ENCODE assay signal across 10 cellular contexts in genomic region chr16:2535644-2536021, GRCh38. TPM values are rescaled to one million over a fixed set of nuclear protein-coding genes. Genes with fewer than 3 reads are reported as not detected.
A peak's percentile ranks its signal among the peaks of the same experiment; 100 is the strongest.
DNase-seq lines count a peak whose midpoint lies in the region; ATAC-seq lines count a peak whose summit lies in the region.
"Had no signal": no experiment of that assay in that cellular context is flagged by ENCODE, and none has a peak within 500 bp of the region (broad histone marks: within the 10 kb centered on the region; RNA-seq: fewer than 3 reads in every experiment).

No MANE protein-coding gene starts in this region.

- peak overlapping the region in 1 of 5 donors; percentile 25 for H3K4me3 ChIP-seq in subcutaneous abdominal adipose tissue (ENCODE audit: low read depth in 1 of 5, low read length in 5 of 5)

- peaks cover 42 to 47% (median 46%) of the 10 kb centered on the region in 3 donors for H3K4me1 Mint-ChIP-seq in T-cell
- H3K4me1 Mint-ChIP-seq in activated T-helper 1 cell treated with anti-CD3 and anti-CD28 coated beads, Interleukin-12 subunit alpha, Interleukin-12 subunit beta, Interleukin-2, Interleukin-4 antibody, amounts not matched to agents 30 ng/mL and 10 ng/mL and 1 ng/mL, durations not matched to agents 14 hours and 24 hours and 36 hours (ENCODE audit: low read depth), result peaks cover 33% of the 10 kb centered on the region

- intact Hi-C loops in activated T-helper 1 cell treated with anti-CD3 and anti-CD28 coated beads, Interleukin-12 subunit alpha, Interleukin-12 subunit beta, Interleukin-2, Interleukin-4 antibody, amounts not matched to agents 30 ng/mL and 10 ng/mL and 1 ng/mL, durations not matched to agents 14 hours and 24 hours and 36 hours (cut with micrococcal nuclease), result loop anchor here (2.0 to 10.0 kb wide), 4 partner anchors 23 to 869 kb away; partner anchors contain the start of genes ATP6V0C, NUBP2, SPSB3 and ZNF174

- peak overlapping the region in 2 of 3 donors; percentile 39 to 77 for H3K4me3 Mint-ChIP-seq in T-cell
- no peak overlapping the region for H3K4me3 Mint-ChIP-seq in activated T-helper 1 cell treated with anti-CD3 and anti-CD28 coated beads, Interleukin-12 subunit alpha, Interleukin-12 subunit beta, Interleukin-2, Interleukin-4 antibody, amounts not matched to agents 30 ng/mL and 10 ng/mL and 1 ng/mL, durations not matched to agents 14 hours and 24 hours and 36 hours

- POLR2A ChIA-PET in T-cell (lab: Charles Lee), result no interaction called here

- ATAC-seq in T-cell (replicated peaks in 1 of 4), result no peak
- no peak for ATAC-seq in GM18517 (IDR thresholded peaks at IDR 0.05; ENCODE audit: unreplicated experiment)

- H3K36me3 ChIP-seq in subcutaneous abdominal adipose tissue (ENCODE audit: control insufficient read depth in 5 of 5, insufficient read depth in 5 of 5, low read length in 5 of 5), result peaks cover 0 to 4% (median 0%) of the 10 kb centered on the region in 5 donors

- no peaks in the 10 kb centered on the region for H3K27me3 ChIP-seq in subcutaneous abdominal adipose tissue (ENCODE audit: control insufficient read depth in 5 of 5, insufficient read depth in 4 of 5, low read length in 5 of 5)

- H3K27ac Mint-ChIP-seq in T-cell, result no peak overlapping the region
- no peak overlapping the region for H3K27ac Mint-ChIP-seq in activated T-helper 1 cell treated with anti-CD3 and anti-CD28 coated beads, Interleukin-12 subunit alpha, Interleukin-12 subunit beta, Interleukin-2, Interleukin-4 antibody, amounts not matched to agents 30 ng/mL and 10 ng/mL and 1 ng/mL, durations not matched to agents 14 hours and 24 hours and 36 hours
- H3K27ac Mint-ChIP-seq: activated CD4-positive, alpha-beta T cell treated with anti-CD3 and anti-CD28 coated beads, Interleukin-2, amount 10 ng/mL, durations not matched to agents 24 days and 14 days had no signal

- H3K4me1 ChIP-seq in subcutaneous abdominal adipose tissue (ENCODE audit: control insufficient read depth in 5 of 5, insufficient read depth in 5 of 5, low read length in 5 of 5), result peaks cover 2 to 60% (median 48%) of the 10 kb centered on the region in 5 donors

- H3K36me3 Mint-ChIP-seq in T-cell, result no peaks in the 10 kb centered on the region
- H3K36me3 Mint-ChIP-seq in activated T-helper 1 cell treated with anti-CD3 and anti-CD28 coated beads, Interleukin-12 subunit alpha, Interleukin-12 subunit beta, Interleukin-2, Interleukin-4 antibody, amounts not matched to agents 30 ng/mL and 10 ng/mL and 1 ng/mL, durations not matched to agents 14 hours and 24 hours and 36 hours (ENCODE audit: low read depth), result peaks cover 4% of the 10 kb centered on the region

- no peak overlapping the region for H3K9ac ChIP-seq in subcutaneous abdominal adipose tissue (ENCODE audit: low read length in 5 of 5)

- H3K27me3 Mint-ChIP-seq in T-cell, result no peaks in the 10 kb centered on the region
- no peaks in the 10 kb centered on the region for H3K27me3 Mint-ChIP-seq in activated T-helper 1 cell treated with anti-CD3 and anti-CD28 coated beads, Interleukin-12 subunit alpha, Interleukin-12 subunit beta, Interleukin-2, Interleukin-4 antibody, amounts not matched to agents 30 ng/mL and 10 ng/mL and 1 ng/mL, durations not matched to agents 14 hours and 24 hours and 36 hours (ENCODE audit: insufficient read depth)
- H3K27me3 Mint-ChIP-seq: activated CD4-positive, alpha-beta T cell treated with anti-CD3 and anti-CD28 coated beads, Interleukin-2, amount 10 ng/mL, durations not matched to agents 24 days and 14 days had no signal

- peak overlapping the region; percentile 41 for H3K27ac ChIP-seq in subcutaneous abdominal adipose tissue (ENCODE audit: low read depth, low read length)

- no peaks in the 10 kb centered on the region for H3K9me3 Mint-ChIP-seq in T-cell
- no peaks in the 10 kb centered on the region for H3K9me3 Mint-ChIP-seq in activated T-helper 1 cell treated with anti-CD3 and anti-CD28 coated beads, Interleukin-12 subunit alpha, Interleukin-12 subunit beta, Interleukin-2, Interleukin-4 antibody, amounts not matched to agents 30 ng/mL and 10 ng/mL and 1 ng/mL, durations not matched to agents 14 hours and 24 hours and 36 hours
- H3K9me3 Mint-ChIP-seq: activated CD4-positive, alpha-beta T cell treated with anti-CD3 and anti-CD28 coated beads, Interleukin-2, amount 10 ng/mL, durations not matched to agents 24 days and 14 days had no signal

- H3K9me3 ChIP-seq in subcutaneous abdominal adipose tissue (ENCODE audit: control insufficient read depth in 5 of 5, low read length in 5 of 5), result no peaks in the 10 kb centered on the region

- DNase-seq in GM04504 (ENCODE audit: low read depth) (peak; percentile 83), T-cell (no peak), iris pigment epithelial cell (ENCODE audit: low read depth) (peak; percentile 63), NCI-H1092 treated with DMSO at 0.1 percent for 48 hours (lab: John Stamatoyannopoulos, UW) (no peak)
- DNase-seq in activated T-helper 1 cell treated with anti-CD3 and anti-CD28 coated beads, Interleukin-12 subunit alpha, Interleukin-12 subunit beta, Interleukin-2, Interleukin-4 antibody, amounts not matched to agents 30 ng/mL and 10 ng/mL and 1 ng/mL, durations not matched to agents 14 hours and 24 hours and 36 hours (ENCODE audit: low spot score), result no peak
- DNase-seq: effector CD8-positive, alpha-beta T cell; NCI-H82 had no signal

- CTCF ChIA-PET in T-cell (lab: Charles Lee), result no interaction called here

RNA-seq across cellular contexts. Expression of gene PDPK1, which starts 2.2 kb away (rescaled TPM):
- 10 to 100 TPM; 49.8 to 68.4 (median 67.3) TPM for total RNA-seq in T-cell
- total RNA-seq in activated T-helper 1 cell treated with anti-CD3 and anti-CD28 coated beads, Interleukin-12 subunit alpha, Interleukin-12 subunit beta, Interleukin-2, Interleukin-4 antibody, amounts not matched to agents 30 ng/mL and 10 ng/mL and 1 ng/mL, durations not matched to agents 14 hours and 24 hours and 36 hours, result 50.8 and 60.2 TPM in 2 replicates

RNA-seq across cellular contexts. Expression of gene CEMP1, which starts 4.4 kb away (rescaled TPM):
- 1 to 10 TPM in 3 of 5 donors, under 1 TPM in 1, not detected in 1; 0.26 to 3.1 (median 1.1) TPM for total RNA-seq in T-cell
- 0.23 and 0.49 TPM in 2 replicates for total RNA-seq in activated T-helper 1 cell treated with anti-CD3 and anti-CD28 coated beads, Interleukin-12 subunit alpha, Interleukin-12 subunit beta, Interleukin-2, Interleukin-4 antibody, amounts not matched to agents 30 ng/mL and 10 ng/mL and 1 ng/mL, durations not matched to agents 14 hours and 24 hours and 36 hours
- total RNA-seq: activated CD4-positive, alpha-beta T cell treated with anti-CD3 and anti-CD28 coated beads, Interleukin-2, amount 10 ng/mL, durations not matched to agents 24 days and 14 days had no signal

RNA-seq across cellular contexts. Expression of gene AMDHD2, which starts 15.5 kb away (rescaled TPM):
- 100 to 1,000 TPM; 104 to 215 (median 122) TPM for total RNA-seq in T-cell
- 32.4 and 38.3 TPM in 2 replicates for total RNA-seq in activated T-helper 1 cell treated with anti-CD3 and anti-CD28 coated beads, Interleukin-12 subunit alpha, Interleukin-12 subunit beta, Interleukin-2, Interleukin-4 antibody, amounts not matched to agents 30 ng/mL and 10 ng/mL and 1 ng/mL, durations not matched to agents 14 hours and 24 hours and 36 hours

RNA-seq across cellular contexts. Expression of gene ATP6V0C, which starts 21.9 kb away (rescaled TPM):
- total RNA-seq in T-cell, result 100 to 1,000 TPM; 122 to 161 (median 128) TPM
- 117 and 119 TPM in 2 replicates for total RNA-seq in activated T-helper 1 cell treated with anti-CD3 and anti-CD28 coated beads, Interleukin-12 subunit alpha, Interleukin-12 subunit beta, Interleukin-2, Interleukin-4 antibody, amounts not matched to agents 30 ng/mL and 10 ng/mL and 1 ng/mL, durations not matched to agents 14 hours and 24 hours and 36 hours

Comparison
In these comparisons a context has a peak if more than half of its experiments do, and no peak if none do; other contexts are left out.
1. DNase-seq: peak in GM04504 (single experiment) and iris pigment epithelial cell (single experiment); none in T-cell (0 of 34), activated T-helper 1 cell treated with anti-CD3 and anti-CD28 coated beads, Interleukin-12 subunit alpha, Interleukin-12 subunit beta, Interleukin-2, Interleukin-4 antibody, amounts not matched to agents 30 ng/mL and 10 ng/mL and 1 ng/mL, durations not matched to agents 14 hours and 24 hours and 36 hours (single experiment) and NCI-H1092 treated with DMSO at 0.1 percent for 48 hours (single experiment).